In the genomic region with DNA sequence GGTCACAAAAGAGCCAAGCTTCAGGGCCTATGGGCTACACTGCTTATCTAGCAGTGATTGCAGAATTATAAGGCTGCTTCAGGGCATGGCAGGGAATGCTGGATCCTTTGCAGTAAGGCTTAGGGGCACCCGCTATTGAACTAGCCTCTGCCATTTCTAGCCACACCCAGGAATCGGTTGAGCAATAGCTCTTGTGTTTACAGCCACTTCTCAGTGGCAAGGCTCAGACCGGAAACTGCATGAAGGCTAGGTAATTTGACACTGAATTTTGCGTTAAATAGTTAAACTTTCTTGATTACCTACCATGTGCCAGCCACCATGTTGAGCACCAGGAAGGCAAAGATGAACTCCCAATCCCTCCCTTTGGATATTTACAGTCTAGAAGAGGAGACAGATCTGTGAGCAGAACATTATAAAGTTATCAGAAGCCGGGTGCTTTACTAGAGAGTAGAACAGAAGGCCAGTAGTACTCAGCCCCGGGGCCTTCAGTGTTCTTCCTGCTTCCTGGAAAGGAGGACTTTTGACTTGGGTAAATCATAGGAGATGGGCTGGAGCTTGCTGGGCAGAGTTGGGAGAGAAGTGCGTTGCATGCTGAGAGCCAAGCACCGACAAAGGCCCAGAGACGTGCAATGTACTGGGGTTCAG, we compare ENCODE assay signal across 8 cellular contexts.
DNase-seq lines count a peak whose midpoint lies in the region; ATAC-seq, FAIRE-seq and TF ChIP-seq lines count a peak whose summit lies in the region.

No MANE protein-coding gene starts in this region.

- no peaks in the 10 kb centered on the region for H3K9me3 Mint-ChIP-seq in neural progenitor cell
- H3K9me3 Mint-ChIP-seq in chondrocyte (ENCODE audit: low read depth) = no peaks in the 10 kb centered on the region

- FAIRE-seq in GM18507 (lab: Jason Lieb, UNC) (peak; percentile 31), bronchial epithelial cell (lab: Jason Lieb, UNC) (no peak)

- DNase-seq in GM18507 (ENCODE audit: extremely low spot score, insufficient read length, low read depth) = no peak
- DNase-seq in NCI-H2029 treated with DMSO at 0.1 percent for 48 hours (lab: John Stamatoyannopoulos, UW) = peak; percentile 79
- peak; percentile 75 for DNase-seq in bronchial epithelial cell (ENCODE audit: low read depth)
- DNase-seq in neural progenitor cell (ENCODE audit: low spot score) = no peak
- no peak for DNase-seq in chondrocyte (ENCODE audit: low spot score)
- DNase-seq in midbrain (lab: John Stamatoyannopoulos, UW) = no peak
- no peak for DNase-seq in retina

- H3K4me3 ChIP-seq in bronchial epithelial cell (ENCODE audit: low read depth, low read length) = no peak overlapping the region
- no peak overlapping the region for H3K4me3 ChIP-seq in neural progenitor cell

- H3K79me2 ChIP-seq in neural progenitor cell (ENCODE audit: low read depth) = no peaks in the 10 kb centered on the region

- peak overlapping the region; percentile 18 for H2AFZ ChIP-seq in neural progenitor cell (replicated peaks)

- H3K9me3 ChIP-seq in neural progenitor cell (ENCODE audit: low read depth) = no peaks in the 10 kb centered on the region

- H3K4me2 ChIP-seq in neural progenitor cell = no peak overlapping the region

- H3K4me1 Mint-ChIP-seq in neural progenitor cell (peaks cover 7% of the 10 kb centered on the region), chondrocyte (ENCODE audit: low read depth) (peaks cover 10% of the 10 kb centered on the region)

- H3K9ac ChIP-seq in neural progenitor cell = no peak overlapping the region

- peaks cover 3% of the 10 kb centered on the region for H3K27me3 Mint-ChIP-seq in neural progenitor cell (ENCODE audit: insufficient read depth, low read depth)
- no peaks in the 10 kb centered on the region for H3K27me3 Mint-ChIP-seq in chondrocyte (ENCODE audit: low read depth)

- no peaks in the 10 kb centered on the region for H3F3A ChIP-seq in neural progenitor cell (ENCODE audit: low read depth)

- H3K36me3 Mint-ChIP-seq in neural progenitor cell (no peaks in the 10 kb centered on the region), chondrocyte (ENCODE audit: low read depth) (no peaks in the 10 kb centered on the region)

- no peaks in the 10 kb centered on the region for H4K20me1 ChIP-seq in neural progenitor cell (ENCODE audit: low read depth)

- ATAC-seq in GM18867 (IDR thresholded peaks at IDR 0.05; ENCODE audit: unreplicated experiment) = no peak

- no peak overlapping the region for H3K4me3 Mint-ChIP-seq in neural progenitor cell
- H3K4me3 Mint-ChIP-seq in chondrocyte (ENCODE audit: unreplicated experiment) = no peak overlapping the region

- TF ChIP-seq CTCF in bronchial epithelial cell (IDR thresholded peaks at IDR 0.05; ENCODE audit: insufficient read depth, low read length, severe bottlenecking) (no peak), neural progenitor cell (IDR thresholded peaks at IDR 0.05) (no peak), chondrocyte (IDR thresholded peaks at IDR 0.05) (no peak)

- no peak overlapping the region for H3K27ac ChIP-seq in neural progenitor cell

- no peak overlapping the region for H3K27ac Mint-ChIP-seq in neural progenitor cell
- H3K27ac Mint-ChIP-seq in chondrocyte (ENCODE audit: unreplicated experiment) = no peak overlapping the region

- H3K36me3 ChIP-seq in bronchial epithelial cell (ENCODE audit: control insufficient read depth, insufficient read depth, low read length) = no peaks in the 10 kb centered on the region
- no peaks in the 10 kb centered on the region for H3K36me3 ChIP-seq in neural progenitor cell

- H3K27me3 ChIP-seq in bronchial epithelial cell (ENCODE audit: control insufficient read depth, insufficient read depth, low read length) = no peaks in the 10 kb centered on the region
- no peaks in the 10 kb centered on the region for H3K27me3 ChIP-seq in neural progenitor cell

- peaks cover 7% of the 10 kb centered on the region for H3K4me1 ChIP-seq in neural progenitor cell

Comparison
In these comparisons a context has a peak if more than half of its experiments do, and no peak if none do; other contexts are left out.
1. DNase-seq: peak in NCI-H2029 treated with DMSO at 0.1 percent for 48 hours (single experiment) and bronchial epithelial cell (single experiment); none in GM18507 (single experiment), neural progenitor cell (single experiment), chondrocyte (single experiment), midbrain (single experiment) and retina (single experiment).